In genomic region chr21:16928439-16928838, GRCh38 we compare ENCODE assay signal across 26 cellular contexts.
"Had no signal": no experiment of that assay in that cellular context is flagged by ENCODE, and none has a peak within 500 bp of the region (broad histone marks: within the 10 kb centered on the region; RNA-seq: fewer than 3 reads in every experiment).

No MANE protein-coding gene starts in this region.

- ATAC-seq: effector memory CD8-positive, alpha-beta T cell; esophagus mucosa; foreskin keratinocyte; gastrocnemius medialis; gastroesophageal sphincter; heart left ventricle; heart right ventricle had no signal

- H3K9me3 Mint-ChIP-seq: dendritic cell treated with granulocyte-macrophage colony-stimulating factor and Interleukin-4, amounts not matched to agents 40 ng/mL and 50 ng/mL, for 4 days; endodermal cell had no signal

- H2AFZ ChIP-seq: hepatocyte had no signal

- H3K9me3 ChIP-seq: colonic mucosa, esophagus muscularis mucosa, esophagus squamous epithelium, gastrocnemius medialis, gastroesophageal sphincter, heart left ventricle had no signal

- H3K27ac ChIP-seq: colonic mucosa, coronary artery, dorsolateral prefrontal cortex, epithelial cell of prostate, esophagus muscularis mucosa, esophagus squamous epithelium, foreskin keratinocyte, gastrocnemius medialis, gastroesophageal sphincter, heart left ventricle, heart right ventricle, hepatocyte had no signal

- H3K4me3 Mint-ChIP-seq: dendritic cell treated with granulocyte-macrophage colony-stimulating factor and Interleukin-4, amounts not matched to agents 40 ng/mL and 50 ng/mL, for 4 days; effector memory CD8-positive, alpha-beta T cell; endodermal cell had no signal

- H3K79me2 ChIP-seq: hepatocyte had no signal

- DNase-seq: colonic mucosa; cortex of kidney; dermis blood vessel endothelial cell; dorsolateral prefrontal cortex; effector CD4-positive, alpha-beta T cell; effector CD8-positive, alpha-beta T cell; effector memory CD4-positive, alpha-beta T cell; effector memory CD8-positive, alpha-beta T cell; endodermal cell; erythroblast; esophagus squamous epithelium; foreskin fibroblast; foreskin keratinocyte; foreskin melanocyte; gastrocnemius medialis; glutamatergic neuron; head of caudate nucleus; heart left ventricle; heart right ventricle had no signal

- H3K27me3 Mint-ChIP-seq: dendritic cell treated with granulocyte-macrophage colony-stimulating factor and Interleukin-4, amounts not matched to agents 40 ng/mL and 50 ng/mL, for 4 days; effector memory CD8-positive, alpha-beta T cell had no signal

- H3K27me3 ChIP-seq: colonic mucosa, dorsolateral prefrontal cortex, esophagus muscularis mucosa, esophagus squamous epithelium, foreskin keratinocyte, gastrocnemius medialis, gastroesophageal sphincter, heart left ventricle, heart right ventricle, hepatocyte had no signal

- H3K4me3 ChIP-seq: colonic mucosa, coronary artery, dorsolateral prefrontal cortex, esophagus muscularis mucosa, esophagus squamous epithelium, gastrocnemius medialis, gastroesophageal sphincter, heart left ventricle, heart right ventricle, hepatocyte had no signal

- H3K36me3 ChIP-seq: colonic mucosa, esophagus muscularis mucosa, esophagus squamous epithelium, gastrocnemius medialis, gastroesophageal sphincter, heart left ventricle, heart right ventricle had no signal

- H3K4me1 ChIP-seq: colonic mucosa, esophagus muscularis mucosa, foreskin keratinocyte, gastrocnemius medialis, gastroesophageal sphincter, heart left ventricle, heart right ventricle had no signal

- H3K4me2 ChIP-seq: hepatocyte had no signal
